ENCODE assay signal across 1 cellular context in genomic region chr16:47492036-47492427, GRCh38.
TF ChIP-seq lines count a peak whose summit lies in the region.

No MANE protein-coding gene starts in this region.

TF ChIP-seq in GM12878, 131 proteins besides CTCF, POLR2A, EP300 and RAD21:
- TF ChIP-seq EGR1 (IDR thresholded peaks at IDR 0.05; ENCODE audit: borderline replicate concordance in 1 of 2, low read depth in 2 of 2, low read length in 2 of 2), result no peak
- TF ChIP-seq NFIC (IDR thresholded peaks at IDR 0.05; ENCODE audit: low read depth, low read length), result no peak
- TF ChIP-seq ASH2L (IDR thresholded peaks at IDR 0.05; ENCODE audit: borderline replicate concordance, low read depth), result no peak
- no peak for TF ChIP-seq RAD51 (IDR thresholded peaks at IDR 0.05)
- TF ChIP-seq BRCA1 (IDR thresholded peaks at IDR 0.05; ENCODE audit: low read depth, low read length), result no peak
- no peak for TF ChIP-seq NR2C1 (IDR thresholded peaks at IDR 0.05)
- TF ChIP-seq HSF1 (IDR thresholded peaks at IDR 0.05; ENCODE audit: low read depth, low read length), result no peak
- no peak for TF ChIP-seq ZNF217 (IDR thresholded peaks at IDR 0.05)
- TF ChIP-seq CHD4 (IDR thresholded peaks at IDR 0.05), result no peak
- TF ChIP-seq RFX5 (IDR thresholded peaks at IDR 0.05; ENCODE audit: low read depth, low read length), result no peak
- TF ChIP-seq PML (IDR thresholded peaks at IDR 0.05; ENCODE audit: low read length), result no peak
- TF ChIP-seq DPF2 (IDR thresholded peaks at IDR 0.05), result no peak
- no peak for TF ChIP-seq FOS (IDR thresholded peaks at IDR 0.05; ENCODE audit: borderline replicate concordance, extremely low read depth, insufficient read length)
- no peak for TF ChIP-seq CEBPZ (IDR thresholded peaks at IDR 0.05; ENCODE audit: low read depth, low read length)
- no peak for TF ChIP-seq HDAC2 (IDR thresholded peaks at IDR 0.05)
- no peak for TF ChIP-seq CREB1 (IDR thresholded peaks at IDR 0.05; ENCODE audit: low read depth)
- TF ChIP-seq CBX5 (IDR thresholded peaks at IDR 0.05; ENCODE audit: low read depth), result no peak
- TF ChIP-seq CREM (IDR thresholded peaks at IDR 0.05; ENCODE audit: low read depth), result no peak
